22 cellular contexts compared by ENCODE assay signal in the genomic region with DNA sequence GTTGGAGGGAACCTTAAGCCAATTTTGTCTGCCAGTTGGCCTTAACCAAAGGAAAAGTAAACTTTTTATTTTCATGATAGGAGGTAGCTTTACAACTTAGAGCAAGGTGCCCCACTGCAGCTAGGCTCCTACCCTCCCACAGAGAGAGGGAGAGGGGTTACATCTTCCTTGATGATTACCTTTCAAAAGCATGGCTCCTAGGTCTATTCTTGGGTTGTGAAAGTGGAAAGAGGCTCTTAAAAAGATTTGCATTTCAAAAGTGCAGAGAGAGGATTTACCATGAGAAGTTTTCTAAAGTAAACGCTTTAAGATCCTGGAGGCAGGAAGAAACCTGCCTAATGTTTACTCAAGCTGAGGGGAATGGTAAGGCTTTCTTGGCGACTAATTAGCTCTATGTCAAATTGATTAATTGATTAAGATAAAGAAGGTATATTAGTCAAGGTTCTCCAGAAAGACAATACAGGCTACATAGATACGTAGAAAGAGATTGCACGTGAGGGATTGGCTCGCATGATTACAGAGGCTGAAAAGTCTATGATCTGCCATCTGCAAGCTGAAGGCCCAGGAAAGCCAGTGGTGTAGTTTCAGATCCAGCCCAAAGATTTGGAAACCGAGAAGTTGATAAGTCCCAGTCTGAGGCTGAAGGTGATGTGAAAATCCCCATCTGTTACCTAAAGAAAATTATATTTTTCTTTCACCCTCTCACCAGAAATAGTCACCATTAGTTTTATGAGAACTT.
"Had no signal": no experiment of that assay in that cellular context is flagged by ENCODE, and none has a peak within 500 bp of the region (broad histone marks: within the 10 kb centered on the region; RNA-seq: fewer than 3 reads in every experiment).

No MANE protein-coding gene starts in this region.

- H3K36me3 ChIP-seq: gastrocnemius medialis, heart left ventricle, suprapubic skin, transverse colon, uterus had no signal

- H3K27ac ChIP-seq: body of pancreas, dorsolateral prefrontal cortex, gastrocnemius medialis, heart left ventricle, psoas muscle, suprapubic skin, transverse colon, uterus had no signal

- H3K9me3 ChIP-seq: body of pancreas, gastrocnemius medialis, psoas muscle, suprapubic skin, transverse colon, uterus had no signal

- DNase-seq: activated CD4-positive, alpha-beta T cell treated with anti-CD3 and anti-CD28 coated beads, Interleukin-2, amount 10 ng/mL, durations not matched to agents 7 days and 5 days; activated CD8-positive, alpha-beta T cell treated with anti-CD3 and anti-CD28 coated beads, Interleukin-2, amount 10 ng/mL, durations not matched to agents 7 days and 5 days; activated naive CD4-positive, alpha-beta T cell treated with Interleukin-2 at 50 U/mL for 16 hours; activated T-cell treated with anti-CD3 and anti-CD28 coated beads, Interleukin-2, amount 50 U/mL, for 24 hours; body of pancreas; central memory CD4-positive, alpha-beta T cell; dorsolateral prefrontal cortex; gastrocnemius medialis; heart left ventricle; kidney; mucosa of descending colon; naive B cell; psoas muscle; right cardiac atrium; stimulated activated CD4-positive, alpha-beta T cell treated with anti-CD3 and anti-CD28 coated beads, Interleukin-2, amount 100 ng/mL, for 24 hours; T1000; transverse colon; uterus had no signal

- H3K4me3 ChIP-seq: body of pancreas, dorsolateral prefrontal cortex, gastrocnemius medialis, heart left ventricle, lung, mucosa of descending colon, psoas muscle, suprapubic skin, transverse colon, uterus had no signal

- ATAC-seq: activated CD4-positive, CD25-positive, alpha-beta regulatory T cell treated with anti-CD3 and anti-CD28 coated beads, Interleukin-2, amount 50 U/mL, for 24 hours; activated CD8-positive, alpha-beta T cell treated with anti-CD3 and anti-CD28 coated beads, Interleukin-2, amount 10 ng/mL, durations not matched to agents 7 days and 5 days; body of pancreas; gastrocnemius medialis; heart left ventricle; left lobe of liver; mucosa of descending colon; psoas muscle; right cardiac atrium had no signal

- H3K4me1 ChIP-seq: gastrocnemius medialis, heart left ventricle, psoas muscle, suprapubic skin, transverse colon, uterus had no signal

- H3K27me3 ChIP-seq: body of pancreas, dorsolateral prefrontal cortex, gastrocnemius medialis, heart left ventricle, suprapubic skin, transverse colon, uterus had no signal
